Comparison of ENCODE assay signal across 1 cellular context in the genomic region with DNA sequence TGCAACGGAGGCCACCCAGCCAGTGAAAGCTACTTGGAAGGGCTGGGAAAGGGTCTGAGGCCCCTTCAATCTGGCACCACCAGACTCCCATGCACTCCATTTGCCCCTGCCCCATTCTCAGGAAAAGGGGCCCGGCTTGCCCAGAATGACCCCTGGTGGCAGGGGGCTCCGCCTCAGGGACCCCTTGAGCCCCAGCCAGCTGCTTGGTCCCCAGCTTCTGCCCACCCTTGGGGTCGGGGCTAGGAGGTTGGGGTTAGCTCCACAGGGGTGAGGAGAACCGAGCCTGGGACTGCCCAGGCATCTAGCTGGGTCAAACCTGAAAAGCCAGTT.
TF ChIP-seq lines count a peak whose summit lies in the region.

No MANE protein-coding gene starts in this region.

TF ChIP-seq in SK-N-SH, 30 proteins besides CTCF, POLR2A, EP300 and RAD21 (continued from another document):
- TF ChIP-seq, protein P1, sequence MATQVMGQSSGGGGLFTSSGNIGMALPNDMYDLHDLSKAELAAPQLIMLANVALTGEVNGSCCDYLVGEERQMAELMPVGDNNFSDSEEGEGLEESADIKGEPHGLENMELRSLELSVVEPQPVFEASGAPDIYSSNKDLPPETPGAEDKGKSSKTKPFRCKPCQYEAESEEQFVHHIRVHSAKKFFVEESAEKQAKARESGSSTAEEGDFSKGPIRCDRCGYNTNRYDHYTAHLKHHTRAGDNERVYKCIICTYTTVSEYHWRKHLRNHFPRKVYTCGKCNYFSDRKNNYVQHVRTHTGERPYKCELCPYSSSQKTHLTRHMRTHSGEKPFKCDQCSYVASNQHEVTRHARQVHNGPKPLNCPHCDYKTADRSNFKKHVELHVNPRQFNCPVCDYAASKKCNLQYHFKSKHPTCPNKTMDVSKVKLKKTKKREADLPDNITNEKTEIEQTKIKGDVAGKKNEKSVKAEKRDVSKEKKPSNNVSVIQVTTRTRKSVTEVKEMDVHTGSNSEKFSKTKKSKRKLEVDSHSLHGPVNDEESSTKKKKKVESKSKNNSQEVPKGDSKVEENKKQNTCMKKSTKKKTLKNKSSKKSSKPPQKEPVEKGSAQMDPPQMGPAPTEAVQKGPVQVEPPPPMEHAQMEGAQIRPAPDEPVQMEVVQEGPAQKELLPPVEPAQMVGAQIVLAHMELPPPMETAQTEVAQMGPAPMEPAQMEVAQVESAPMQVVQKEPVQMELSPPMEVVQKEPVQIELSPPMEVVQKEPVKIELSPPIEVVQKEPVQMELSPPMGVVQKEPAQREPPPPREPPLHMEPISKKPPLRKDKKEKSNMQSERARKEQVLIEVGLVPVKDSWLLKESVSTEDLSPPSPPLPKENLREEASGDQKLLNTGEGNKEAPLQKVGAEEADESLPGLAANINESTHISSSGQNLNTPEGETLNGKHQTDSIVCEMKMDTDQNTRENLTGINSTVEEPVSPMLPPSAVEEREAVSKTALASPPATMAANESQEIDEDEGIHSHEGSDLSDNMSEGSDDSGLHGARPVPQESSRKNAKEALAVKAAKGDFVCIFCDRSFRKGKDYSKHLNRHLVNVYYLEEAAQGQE (IDR thresholded peaks at IDR 0.05; ENCODE audit: low read depth, low read length): no peak
- TF ChIP-seq NRF1 (IDR thresholded peaks at IDR 0.05; ENCODE audit: low read depth, low read length): no peak
- TF ChIP-seq TAF1 (IDR thresholded peaks at IDR 0.05; ENCODE audit: borderline replicate concordance, low read depth, low read length): no peak
- no peak for TF ChIP-seq CHD2 (IDR thresholded peaks at IDR 0.05; ENCODE audit: low read length, partially characterized antibody)
- TF ChIP-seq GATA2 (CRISPR knock-in tag; IDR thresholded peaks at IDR 0.05): no peak
- no peak for TF ChIP-seq TCF12 (IDR thresholded peaks at IDR 0.05)
- no peak for TF ChIP-seq MEF2A (IDR thresholded peaks at IDR 0.05; ENCODE audit: borderline replicate concordance, low read depth)
- TF ChIP-seq, protein P2, sequence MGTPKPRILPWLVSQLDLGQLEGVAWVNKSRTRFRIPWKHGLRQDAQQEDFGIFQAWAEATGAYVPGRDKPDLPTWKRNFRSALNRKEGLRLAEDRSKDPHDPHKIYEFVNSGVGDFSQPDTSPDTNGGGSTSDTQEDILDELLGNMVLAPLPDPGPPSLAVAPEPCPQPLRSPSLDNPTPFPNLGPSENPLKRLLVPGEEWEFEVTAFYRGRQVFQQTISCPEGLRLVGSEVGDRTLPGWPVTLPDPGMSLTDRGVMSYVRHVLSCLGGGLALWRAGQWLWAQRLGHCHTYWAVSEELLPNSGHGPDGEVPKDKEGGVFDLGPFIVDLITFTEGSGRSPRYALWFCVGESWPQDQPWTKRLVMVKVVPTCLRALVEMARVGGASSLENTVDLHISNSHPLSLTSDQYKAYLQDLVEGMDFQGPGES (IDR thresholded peaks at IDR 0.05; ENCODE audit: low read depth, low read length): no peak
- no peak for TF ChIP-seq MAX (IDR thresholded peaks at IDR 0.05; ENCODE audit: low read depth)
- TF ChIP-seq FOXJ3 (CRISPR knock-in tag; IDR thresholded peaks at IDR 0.05): no peak
- TF ChIP-seq, protein P3, sequence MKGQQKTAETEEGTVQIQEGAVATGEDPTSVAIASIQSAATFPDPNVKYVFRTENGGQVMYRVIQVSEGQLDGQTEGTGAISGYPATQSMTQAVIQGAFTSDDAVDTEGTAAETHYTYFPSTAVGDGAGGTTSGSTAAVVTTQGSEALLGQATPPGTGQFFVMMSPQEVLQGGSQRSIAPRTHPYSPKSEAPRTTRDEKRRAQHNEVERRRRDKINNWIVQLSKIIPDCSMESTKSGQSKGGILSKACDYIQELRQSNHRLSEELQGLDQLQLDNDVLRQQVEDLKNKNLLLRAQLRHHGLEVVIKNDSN (IDR thresholded peaks at IDR 0.05; ENCODE audit: borderline replicate concordance, low read depth): no peak
- no peak for TF ChIP-seq TEAD4 (IDR thresholded peaks at IDR 0.05; ENCODE audit: borderline replicate concordance, insufficient read depth)
- no peak for TF ChIP-seq NFIC (IDR thresholded peaks at IDR 0.05; ENCODE audit: borderline replicate concordance)
- no peak for TF ChIP-seq RXRA (IDR thresholded peaks at IDR 0.05; ENCODE audit: borderline replicate concordance, low read depth)
- no peak for TF ChIP-seq RFX5 (IDR thresholded peaks at IDR 0.05; ENCODE audit: low read length)
